In genomic region chr5:57862471-57863282, GRCh38 we compare ENCODE assay signal across 9 cellular contexts.
DNase-seq lines count a peak whose midpoint lies in the region; FAIRE-seq and TF ChIP-seq lines count a peak whose summit lies in the region.
"Had no signal": no experiment of that assay in that cellular context is flagged by ENCODE, and none has a peak within 500 bp of the region (broad histone marks: within the 10 kb centered on the region; RNA-seq: fewer than 3 reads in every experiment).

No MANE protein-coding gene starts in this region.

- TF ChIP-seq CTCF in astrocyte (IDR thresholded peaks at IDR 0.05; ENCODE audit: insufficient read depth, low read depth, low read length) = no peak
- no peak for TF ChIP-seq CTCF in right atrium auricular region (IDR thresholded peaks at IDR 0.05)
- no peak for TF ChIP-seq CTCF in CD14-positive monocyte (IDR thresholded peaks at IDR 0.05)

- H2AFZ ChIP-seq in astrocyte (ENCODE audit: low read depth, low read length) = no peak overlapping the region

- peak; percentile 45 for FAIRE-seq in astrocyte (lab: Jason Lieb, UNC)
- FAIRE-seq: GM19239 had no signal

- no peaks in the 10 kb centered on the region for H3K79me2 ChIP-seq in astrocyte (ENCODE audit: insufficient read depth, low read length)

- DNase-seq in NCI-H748 (lab: John Stamatoyannopoulos, UW; ENCODE audit: unreplicated experiment) = peak; percentile 28
- DNase-seq in NCI-H748 treated with DMSO at 0.1 percent for 48 hours (lab: John Stamatoyannopoulos, UW) = no peak
- DNase-seq in astrocyte (ENCODE audit: low read depth) = peak; percentile 98
- DNase-seq in right atrium auricular region (ENCODE audit: low spot score) = no peak
- DNase-seq in T1000 (lab: John Stamatoyannopoulos, UW) = no peak
- no peak for DNase-seq in CD1c-positive myeloid dendritic cell (ENCODE audit: extremely low spot score)
- no peak for DNase-seq in CD14-positive monocyte (ENCODE audit: low spot score)

- no peaks in the 10 kb centered on the region for H4K20me1 ChIP-seq in astrocyte (ENCODE audit: insufficient read depth, low read length)

- no peaks in the 10 kb centered on the region for H3K27me3 ChIP-seq in astrocyte (ENCODE audit: insufficient read depth, low read length)
- no peaks in the 10 kb centered on the region for H3K27me3 ChIP-seq in right atrium auricular region

- H3K4me1 ChIP-seq in astrocyte (ENCODE audit: insufficient read depth, low read length) (no peaks in the 10 kb centered on the region), right atrium auricular region (peaks cover 0 to 20% of the 10 kb centered on the region in 2 donors), urinary bladder (ENCODE audit: insufficient read depth) (no peaks in the 10 kb centered on the region)

- 34% methylated on average over 7 of the region's 7 CpGs for WGBS in urinary bladder

- H3K27ac ChIP-seq in astrocyte (ENCODE audit: low read depth, low read length) (no peak overlapping the region), right atrium auricular region (peak overlapping the region; percentile 9 to 79), urinary bladder (ENCODE audit: low read depth) (peak overlapping the region; percentile 2)

- H3K36me3 ChIP-seq in astrocyte (ENCODE audit: insufficient read depth, low read length) (no peaks in the 10 kb centered on the region), right atrium auricular region (no peaks in the 10 kb centered on the region), urinary bladder (ENCODE audit: insufficient read depth) (no peaks in the 10 kb centered on the region)

- H3K4me3 Mint-ChIP-seq in astrocyte (ENCODE audit: unreplicated experiment) = no peak overlapping the region
- H3K4me3 Mint-ChIP-seq in CD14-positive monocyte = no peak overlapping the region

- no peak overlapping the region for H3K9ac ChIP-seq in astrocyte (ENCODE audit: low read length)

- no peak overlapping the region for H3K4me2 ChIP-seq in astrocyte (ENCODE audit: low read length)

- H3K4me3 ChIP-seq in astrocyte (ENCODE audit: insufficient read depth, low read depth, low read length) (no peak overlapping the region), right atrium auricular region (no peak overlapping the region), urinary bladder (ENCODE audit: low read depth, low read length) (no peak overlapping the region)

- H3K36me3 Mint-ChIP-seq in astrocyte (ENCODE audit: low read depth, unreplicated experiment) (no peaks in the 10 kb centered on the region), CD14-positive monocyte (no peaks in the 10 kb centered on the region)

- peaks cover 20% of the 10 kb centered on the region for H3K4me1 Mint-ChIP-seq in astrocyte (ENCODE audit: low read depth, unreplicated experiment)
- H3K4me1 Mint-ChIP-seq in CD14-positive monocyte = no peaks in the 10 kb centered on the region

- intact Hi-C loops in CD14-positive monocyte (cut with micrococcal nuclease) = no loop called here

- H3K27me3 Mint-ChIP-seq in astrocyte (ENCODE audit: low read depth, unreplicated experiment) = no peaks in the 10 kb centered on the region
- no peaks in the 10 kb centered on the region for H3K27me3 Mint-ChIP-seq in CD14-positive monocyte (ENCODE audit: low read depth in 3 of 3)

- H3K9me3 ChIP-seq in astrocyte (ENCODE audit: insufficient read depth, low read depth, low read length) = no peaks in the 10 kb centered on the region
- H3K9me3 ChIP-seq in right atrium auricular region = no peaks in the 10 kb centered on the region

- H3K27ac Mint-ChIP-seq in astrocyte (ENCODE audit: unreplicated experiment) (peak overlapping the region; percentile 18), CD14-positive monocyte (no peak overlapping the region)

- H3K9me3 Mint-ChIP-seq in astrocyte (ENCODE audit: unreplicated experiment) = peaks cover 4% of the 10 kb centered on the region
- H3K9me3 Mint-ChIP-seq in CD14-positive monocyte = peaks cover 0 to 3% (median 2%) of the 10 kb centered on the region in 7 donors

Comparison
In these comparisons a context has a peak if more than half of its experiments do, and no peak if none do; other contexts are left out.
1. DNase-seq: peak in NCI-H748 (single experiment) and astrocyte (single experiment); none in NCI-H748 treated with DMSO at 0.1 percent for 48 hours (single experiment), right atrium auricular region (single experiment), T1000 (single experiment), CD1c-positive myeloid dendritic cell (single experiment) and CD14-positive monocyte (single experiment).